8 cellular contexts compared by ENCODE assay signal in the genomic region with DNA sequence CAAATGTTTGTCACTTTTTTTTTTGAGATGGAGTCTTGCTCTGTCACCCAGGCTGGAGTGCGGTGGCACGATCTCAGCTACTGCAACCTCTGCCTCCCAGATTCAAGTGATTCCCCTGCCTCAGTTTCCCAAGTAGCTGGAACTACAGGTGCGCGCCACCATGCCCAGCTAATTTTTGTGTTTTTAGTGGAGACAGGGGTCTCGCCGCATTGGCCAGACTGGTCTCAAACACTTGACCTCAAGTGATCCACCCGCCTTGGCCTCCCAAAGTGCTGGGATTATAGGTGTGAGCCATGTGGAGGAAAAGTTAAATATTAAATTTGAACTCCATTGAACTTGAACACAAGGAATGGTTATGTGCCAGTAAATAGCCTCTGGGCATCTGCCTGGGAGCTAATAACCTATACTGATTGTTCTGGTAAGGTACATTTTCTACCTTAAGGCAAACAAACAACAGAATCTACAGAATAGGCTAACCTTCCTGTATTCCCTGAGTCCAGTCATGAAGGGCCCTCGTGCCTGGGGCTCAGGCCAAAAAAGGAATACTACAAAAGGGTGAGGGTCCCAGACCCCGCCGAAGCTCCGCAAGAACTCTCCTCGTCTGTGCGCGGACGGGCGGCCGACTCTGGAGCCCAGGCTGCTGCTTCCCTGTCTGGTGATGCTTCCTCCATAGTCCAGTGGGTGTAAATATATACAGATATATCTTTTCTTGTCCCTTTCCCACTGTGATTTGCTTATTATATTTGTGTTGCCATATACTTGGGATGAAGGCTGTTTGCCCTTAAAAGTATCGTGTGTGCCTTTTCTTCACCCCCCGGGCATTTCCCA.
A peak's percentile ranks its signal among the peaks of the same experiment; 100 is the strongest.
DNase-seq lines count a peak whose midpoint lies in the region; ATAC-seq and TF ChIP-seq lines count a peak whose summit lies in the region.

No MANE protein-coding gene starts in this region.

- intact Hi-C loops in mammary epithelial cell (cut with micrococcal nuclease), result loop anchor here (1.0 kb wide), 1 partner anchor 75 kb away; no protein-coding TSS in a partner anchor

- 36% methylated on average over 19 of the region's 19 CpGs for WGBS in mammary epithelial cell (ENCODE audit: low coverage, missing lambda C conversion rate)

- no peaks in the 10 kb centered on the region for H3K79me2 ChIP-seq in mammary epithelial cell (ENCODE audit: insufficient read depth, low read length)

- no peaks in the 10 kb centered on the region for H4K20me1 ChIP-seq in mammary epithelial cell (ENCODE audit: insufficient read depth, low read length)

- H3K27ac Mint-ChIP-seq in mesothelial cell of epicardium, result peak overlapping the region; percentile 94
- no peak overlapping the region for H3K27ac Mint-ChIP-seq in activated CD4-positive, alpha-beta memory T cell treated with anti-CD3 and anti-CD28 coated beads, Interleukin-2, amount 10 ng/mL, durations not matched to agents 7 days and 5 days

- H3K36me3 ChIP-seq in mammary epithelial cell (ENCODE audit: insufficient read depth, low read length), result no peaks in the 10 kb centered on the region

- peaks cover 22% of the 10 kb centered on the region for H3K4me1 Mint-ChIP-seq in mesothelial cell of epicardium
- H3K4me1 Mint-ChIP-seq in activated CD4-positive, alpha-beta memory T cell treated with anti-CD3 and anti-CD28 coated beads, Interleukin-2, amount 10 ng/mL, durations not matched to agents 7 days and 5 days, result no peaks in the 10 kb centered on the region

- H3K9me3 ChIP-seq in mammary epithelial cell (replicated peaks; ENCODE audit: insufficient read depth, low read length), result no peaks in the 10 kb centered on the region

- no peaks in the 10 kb centered on the region for H3K36me3 Mint-ChIP-seq in mesothelial cell of epicardium
- no peaks in the 10 kb centered on the region for H3K36me3 Mint-ChIP-seq in activated CD4-positive, alpha-beta memory T cell treated with anti-CD3 and anti-CD28 coated beads, Interleukin-2, amount 10 ng/mL, durations not matched to agents 7 days and 5 days (ENCODE audit: low read depth)

- peak overlapping the region; percentile 15 for H3K4me3 Mint-ChIP-seq in mesothelial cell of epicardium
- no peak overlapping the region for H3K4me3 Mint-ChIP-seq in activated CD4-positive, alpha-beta memory T cell treated with anti-CD3 and anti-CD28 coated beads, Interleukin-2, amount 10 ng/mL, durations not matched to agents 7 days and 5 days

- TF ChIP-seq CTCF in 22Rv1 (IDR thresholded peaks at IDR 0.05) (no peak), mammary epithelial cell (conservative IDR thresholded peaks at IDR 0.05 in 1 of 2, IDR thresholded peaks at IDR 0.05 in 1 of 2; ENCODE audit: extremely low read depth in 1 of 2, insufficient read depth in 1 of 2, low read depth in 1 of 2, low read length in 2 of 2) (no peak), mesothelial cell of epicardium (IDR thresholded peaks at IDR 0.05; ENCODE audit: unreplicated experiment) (no peak)

- dilution Hi-C loops in mammary epithelial cell (cut with HindIII; ENCODE audit: low sequenced_read_pairs), result no loop called here

- H3K4me2 ChIP-seq in mammary epithelial cell (ENCODE audit: insufficient read depth, low read depth, low read length), result peak overlapping the region; percentile 92

- peak overlapping the region; percentile 39 to 65 (median 59) for H3K4me3 ChIP-seq in mammary epithelial cell (replicated peaks in 1 of 3; ENCODE audit: insufficient read depth in 1 of 3, low read depth in 2 of 3, low read length in 3 of 3)

- POLR2A ChIA-PET in activated CD4-positive, alpha-beta memory T cell treated with anti-CD3 and anti-CD28 coated beads, Interleukin-2, amount 10 ng/mL, durations not matched to agents 7 days and 5 days (lab: Charles Lee), result no interaction called here

- H3K9ac ChIP-seq in mammary epithelial cell (ENCODE audit: insufficient read depth, low read length), result peak overlapping the region; percentile 75

- no peaks in the 10 kb centered on the region for H3K27me3 ChIP-seq in mammary epithelial cell (ENCODE audit: insufficient read depth, low read length)

- CTCF ChIA-PET in mammary epithelial cell (lab: Charles Lee; ENCODE audit: low non-redundant PET), result no interaction called here
- CTCF ChIA-PET in activated CD4-positive, alpha-beta memory T cell treated with anti-CD3 and anti-CD28 coated beads, Interleukin-2, amount 10 ng/mL, durations not matched to agents 7 days and 5 days (lab: Charles Lee), result no interaction called here

- peak overlapping the region; percentile 99 for H2AFZ ChIP-seq in mammary epithelial cell (ENCODE audit: low read depth, low read length)

- no peak for ATAC-seq in GM18867 (IDR thresholded peaks at IDR 0.05; ENCODE audit: unreplicated experiment)

- BruUV-seq in mammary epithelial cell (replicated peaks; lab: Mats Ljungman, UMichigan), result no TSS peak

- in situ Hi-C loops in mammary epithelial cell (cut with MboI; ENCODE audit: low sequenced_read_pairs in 2 of 2), result no loop called here

- H3K4me1 ChIP-seq in mammary epithelial cell (ENCODE audit: insufficient read depth, low read length), result peaks cover 6% of the 10 kb centered on the region

- H3K9me3 Mint-ChIP-seq in mesothelial cell of epicardium, result peaks cover 7% of the 10 kb centered on the region
- H3K9me3 Mint-ChIP-seq in activated CD4-positive, alpha-beta memory T cell treated with anti-CD3 and anti-CD28 coated beads, Interleukin-2, amount 10 ng/mL, durations not matched to agents 7 days and 5 days, result no peaks in the 10 kb centered on the region

- H3K27ac ChIP-seq in 22Rv1 (peak overlapping the region; percentile 79), mammary epithelial cell (ENCODE audit: insufficient read depth, low read depth, low read length) (peak overlapping the region; percentile 77)

- DNase-seq in HS-5 (ENCODE audit: low read depth), result peak; percentile 28
- DNase-seq in mammary epithelial cell, result no peak
- peak in 1 of 2 experiments; percentile 1 for DNase-seq in mesothelial cell of epicardium (ENCODE audit: low spot score in 2 of 2, unreplicated experiment in 2 of 2)
- DNase-seq in activated CD4-positive, alpha-beta memory T cell treated with anti-CD3 and anti-CD28 coated beads, Interleukin-2, amount 10 ng/mL, durations not matched to agents 7 days and 5 days, result no peak
- no peak for DNase-seq in activated CD4-positive, alpha-beta T cell treated with anti-CD3 and anti-CD28 coated beads for 48 hours
- DNase-seq in NCI-H2171 treated with DMSO at 0.1 percent for 48 hours (lab: John Stamatoyannopoulos, UW), result no peak

- H3K27me3 Mint-ChIP-seq in mesothelial cell of epicardium (ENCODE audit: low read depth), result peaks cover 10% of the 10 kb centered on the region
- H3K27me3 Mint-ChIP-seq in activated CD4-positive, alpha-beta memory T cell treated with anti-CD3 and anti-CD28 coated beads, Interleukin-2, amount 10 ng/mL, durations not matched to agents 7 days and 5 days, result peaks cover 28% of the 10 kb centered on the region
